ENCODE assay signal across 11 cellular contexts in genomic region chr4:109921384-109921808, GRCh38. TPM values are rescaled to one million over a fixed set of nuclear protein-coding genes. Genes with fewer than 3 reads are reported as not detected.
A peak's percentile ranks its signal among the peaks of the same experiment; 100 is the strongest.
DNase-seq lines count a peak whose midpoint lies in the region; ATAC-seq and TF ChIP-seq lines count a peak whose summit lies in the region.
"Had no signal": no experiment of that assay in that cellular context is flagged by ENCODE, and none has a peak within 500 bp of the region (broad histone marks: within the 10 kb centered on the region; RNA-seq: fewer than 3 reads in every experiment).

No MANE protein-coding gene starts in this region.

- POLR2A ChIA-PET in GM10248 (lab: Yijun Ruan, JAX) = no interaction called here

- H3K4me3 ChIP-seq in fibroblast of the aortic adventitia (ENCODE audit: low read depth, low read length) = no peak overlapping the region
- H3K4me3 ChIP-seq: thoracic aorta had no signal

- DNase-seq in H4 (ENCODE audit: low spot score) (peak; percentile 60), RPMI7951 (ENCODE audit: low read depth) (peak; percentile 71), fibroblast of the aortic adventitia (ENCODE audit: low read depth) (peak; percentile 67), pons (ENCODE audit: low spot score) (peak; percentile 14), GM10248 (ENCODE audit: extremely low spot score) (no peak), activated T-cell treated with anti-CD3 and anti-CD28 coated beads for 4 hours (no peak)
- no peak for DNase-seq in activated naive CD4-positive, alpha-beta T cell treated with anti-CD3 and anti-CD28 coated beads, Interleukin-2, amount 50 U/mL, for 72 hours (ENCODE audit: low spot score in 2 of 2)
- DNase-seq: activated B cell treated with CpG ODN at 0.5 μM for 24 hours, NCI-H510A had no signal

- TF ChIP-seq CTCF in fibroblast of the aortic adventitia (IDR thresholded peaks at IDR 0.05; ENCODE audit: insufficient read depth, low read length) = no peak
- TF ChIP-seq CTCF in GM10248 (IDR thresholded peaks at IDR 0.05; ENCODE audit: control extremely low read depth, extremely low read depth, low read depth, missing control alignments) = no peak

- H3K27ac Mint-ChIP-seq in activated naive CD4-positive, alpha-beta T cell treated with anti-CD3 and anti-CD28 coated beads, Interleukin-2, amount 50 U/mL, for 72 hours = no peak overlapping the region
- H3K27ac Mint-ChIP-seq: activated B cell treated with CpG ODN at 0.5 μM for 24 hours had no signal

- ATAC-seq in activated naive CD4-positive, alpha-beta T cell treated with anti-CD3 and anti-CD28 coated beads, Interleukin-2, amount 50 U/mL, for 72 hours = no peak
- no peak for ATAC-seq in GM21825 (IDR thresholded peaks at IDR 0.05; ENCODE audit: unreplicated experiment)

- CTCF ChIA-PET in GM10248 (lab: Yijun Ruan, JAX) = interaction anchor here (0.9 to 1.4 kb wide), 2 partner anchors 9 to 61 kb away, joined by 3 read pairs; no protein-coding TSS in a partner anchor

- no peaks in the 10 kb centered on the region for H3K36me3 Mint-ChIP-seq in activated naive CD4-positive, alpha-beta T cell treated with anti-CD3 and anti-CD28 coated beads, Interleukin-2, amount 50 U/mL, for 72 hours

- H3K9me3 Mint-ChIP-seq in activated naive CD4-positive, alpha-beta T cell treated with anti-CD3 and anti-CD28 coated beads, Interleukin-2, amount 50 U/mL, for 72 hours = no peaks in the 10 kb centered on the region
- H3K9me3 Mint-ChIP-seq: activated B cell treated with CpG ODN at 0.5 μM for 24 hours had no signal

RNA-seq across cellular contexts. Expression of gene EGF, which starts 8.7 kb away (rescaled TPM):
- 10.3 and 11.8 TPM in 2 replicates for total RNA-seq in H4 (2014; rRNA removed; shearing (Covaris generic))
- total RNA-seq in RPMI7951 (2014; rRNA removed; shearing (Covaris generic)) = 1.9 and 4.2 TPM in 2 replicates
- 0.09 and 1.1 TPM in 2 replicates for total RNA-seq in fibroblast of the aortic adventitia (ENCODE audit: low replicate concordance)
- not detected for total RNA-seq in activated naive CD4-positive, alpha-beta T cell treated with anti-CD3 and anti-CD28 coated beads, Interleukin-2, amount 50 U/mL, for 72 hours
- total RNA-seq: activated B cell treated with CpG ODN at 0.5 μM for 24 hours, thoracic aorta had no signal

Comparison
In these comparisons a context has a peak if more than half of its experiments do, and no peak if none do; other contexts are left out.
1. DNase-seq: peak in H4 (single experiment), RPMI7951 (single experiment), fibroblast of the aortic adventitia (single experiment) and pons (single experiment); none in activated naive CD4-positive, alpha-beta T cell treated with anti-CD3 and anti-CD28 coated beads, Interleukin-2, amount 50 U/mL, for 72 hours (0 of 2), GM10248 (single experiment) and activated T-cell treated with anti-CD3 and anti-CD28 coated beads for 4 hours (single experiment).